In the genomic region with DNA sequence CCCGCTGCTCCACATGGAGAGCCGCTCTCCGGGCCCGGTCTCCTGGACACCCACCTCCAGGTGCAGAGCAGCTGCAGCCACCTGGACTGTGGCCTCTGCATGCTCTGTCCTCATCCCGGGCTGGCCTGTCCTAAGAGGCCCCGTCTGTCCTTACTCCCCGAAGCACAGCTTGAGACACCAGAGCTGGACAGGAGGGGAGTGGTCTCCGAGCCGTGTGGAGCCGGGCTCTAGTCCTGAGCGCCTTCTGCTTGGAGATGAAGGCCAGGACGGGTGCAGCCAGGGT, we compare ENCODE assay signal across 23 cellular contexts. TPM values are rescaled to one million over a fixed set of nuclear protein-coding genes. Genes with fewer than 3 reads are reported as not detected.
"Had no signal": no experiment of that assay in that cellular context is flagged by ENCODE, and none has a peak within 500 bp of the region (broad histone marks: within the 10 kb centered on the region; RNA-seq: fewer than 3 reads in every experiment).

No MANE protein-coding gene starts in this region.

- DNase-seq: IMR-90; Karpas-422; KG1; MG63; NCI-H1092; NCI-H1105 treated with DMSO at 0.1 percent for 48 hours; NCI-H1417 treated with DMSO at 0.1 percent for 48 hours; NCI-H1694; NCI-H187 treated with DMSO at 0.1 percent for 48 hours; NCI-H2029 treated with DMSO at 0.1 percent for 48 hours; NCI-H2171 treated with DMSO at 0.1 percent for 48 hours; NCI-H345; NCI-H446 treated with DMSO at 0.1 percent for 48 hours; NCI-H510A treated with DMSO at 0.1 percent for 48 hours; NCI-H526; NK-92 treated with Interleukin-12 subunit alpha and Interleukin-12 subunit beta, amount 100 ng/mL, for 24 hours; PC-3; Peyer's patch; SIG-M5 had no signal

- ATAC-seq: HepG2, PC-3, Right ventricle myocardium inferior had no signal

RNA-seq across cellular contexts. Expression of a gene that starts 6.7 kb away (rescaled TPM):
- total RNA-seq: OCI-LY7, Right ventricle myocardium inferior, SJSA1 had no signal
